ENCODE assay signal across 10 cellular contexts in genomic region chr15:74130089-74130848, GRCh38. TPM values are rescaled to one million over a fixed set of nuclear protein-coding genes. Genes with fewer than 3 reads are reported as not detected.
DNase-seq lines count a peak whose midpoint lies in the region; ATAC-seq, FAIRE-seq and TF ChIP-seq lines count a peak whose summit lies in the region.
"Had no signal": no experiment of that assay in that cellular context is flagged by ENCODE, and none has a peak within 500 bp of the region (broad histone marks: within the 10 kb centered on the region; RNA-seq: fewer than 3 reads in every experiment).

TSS of gene ISLR2 (plus strand) at chr15:74130586. CDS start at chr15:74132755, 2,169 bp downstream.

- no peak for FAIRE-seq in H54 (lab: Jason Lieb, UNC)
- FAIRE-seq: urothelium cell line had no signal

- no peak within 1 kb of the TSS for H3K27ac Mint-ChIP-seq in nephron progenitor cell

- no peak for ATAC-seq in HG03135 (IDR thresholded peaks at IDR 0.05; ENCODE audit: unreplicated experiment)
- no peak for ATAC-seq in HG03039 (IDR thresholded peaks at IDR 0.05; ENCODE audit: unreplicated experiment)

- no peak for TF ChIP-seq POLR2A in H54 (IDR thresholded peaks at IDR 0.05; ENCODE audit: low read depth, low read length)

- H3K36me3 ChIP-seq in BE2C (no peaks in the 10 kb centered on the region), HUES6 (ENCODE audit: control insufficient read depth, insufficient read depth, low read length) (no peaks in the 10 kb centered on the region)

- H3K4me3 Mint-ChIP-seq in nephron progenitor cell: peak within 1 kb of the TSS; percentile 80

- peaks cover 88% of the 10 kb centered on the region for H3K27me3 Mint-ChIP-seq in nephron progenitor cell (ENCODE audit: low read depth, poor library complexity)

- H3K4me1 Mint-ChIP-seq in nephron progenitor cell: peaks cover 63% of the 10 kb centered on the region

- DNase-seq in BE2C: peak; percentile 39
- peak in 26 of 61 donors; percentile 19 to 72 (median 49) for DNase-seq in caudate nucleus (lab: John Stamatoyannopoulos, UW)
- peak; percentile 61 for DNase-seq in nephron progenitor cell
- DNase-seq in activated CD4-positive, alpha-beta T cell treated with anti-CD3 and anti-CD28 coated beads for 4 hours: no peak
- DNase-seq in H54 (ENCODE audit: insufficient read length, low spot score): no peak
- DNase-seq: GOT3 had no signal

- TF ChIP-seq CTCF in BE2C (IDR thresholded peaks at IDR 0.05; ENCODE audit: low read depth, low read length) (no peak), nephron progenitor cell (IDR thresholded peaks at IDR 0.05) (no peak)

- H3K9me3 Mint-ChIP-seq in nephron progenitor cell: peaks cover 18% of the 10 kb centered on the region

- H3K9ac ChIP-seq in HUES6 (ENCODE audit: low read length): peak within 1 kb of the TSS; percentile 10

- H3K4me1 ChIP-seq in BE2C: peaks cover 11% of the 10 kb centered on the region
- H3K4me1 ChIP-seq in HUES6 (ENCODE audit: control insufficient read depth, insufficient read depth, low read length): peaks cover 55% of the 10 kb centered on the region

- H3K9me3 ChIP-seq in BE2C: no peaks in the 10 kb centered on the region
- peaks cover 6% of the 10 kb centered on the region; the same call in 1 of the 2 replicates for H3K9me3 ChIP-seq in HUES6 (ENCODE audit: control insufficient read depth, insufficient read depth, low read depth, low read length)

- H3K27ac ChIP-seq in HUES6 (ENCODE audit: low read depth, low read length) (no peak within 1 kb of the TSS), caudate nucleus (ENCODE audit: low read depth, low read length) (peak within 1 kb of the TSS; percentile 59)

- H3K27me3 ChIP-seq in BE2C: no peaks in the 10 kb centered on the region
- peaks cover 94% of the 10 kb centered on the region for H3K27me3 ChIP-seq in HUES6 (ENCODE audit: control insufficient read depth, insufficient read depth, low read length)

- peaks cover 5% of the 10 kb centered on the region for H3K36me3 Mint-ChIP-seq in nephron progenitor cell (ENCODE audit: low read depth)

- peak within 1 kb of the TSS; percentile 29 for H3K4me3 ChIP-seq in BE2C (ENCODE audit: low read depth, low read length)
- peak within 1 kb of the TSS; percentile 49 for H3K4me3 ChIP-seq in HUES6 (ENCODE audit: low read depth, low read length)

RNA-seq across cellular contexts. Expression of gene ISLR2, which starts in this region (rescaled TPM):
- polyA plus RNA-seq in BE2C (2012; ENCODE audit: insufficient read depth, insufficient read length, low read depth): 4.2 TPM

Comparison
In these comparisons a context has a peak if more than half of its experiments do, and no peak if none do; other contexts are left out.
1. DNase-seq: peak in BE2C (single experiment) and nephron progenitor cell (single experiment); none in activated CD4-positive, alpha-beta T cell treated with anti-CD3 and anti-CD28 coated beads for 4 hours (0 of 2) and H54 (single experiment).